In the genomic region with DNA sequence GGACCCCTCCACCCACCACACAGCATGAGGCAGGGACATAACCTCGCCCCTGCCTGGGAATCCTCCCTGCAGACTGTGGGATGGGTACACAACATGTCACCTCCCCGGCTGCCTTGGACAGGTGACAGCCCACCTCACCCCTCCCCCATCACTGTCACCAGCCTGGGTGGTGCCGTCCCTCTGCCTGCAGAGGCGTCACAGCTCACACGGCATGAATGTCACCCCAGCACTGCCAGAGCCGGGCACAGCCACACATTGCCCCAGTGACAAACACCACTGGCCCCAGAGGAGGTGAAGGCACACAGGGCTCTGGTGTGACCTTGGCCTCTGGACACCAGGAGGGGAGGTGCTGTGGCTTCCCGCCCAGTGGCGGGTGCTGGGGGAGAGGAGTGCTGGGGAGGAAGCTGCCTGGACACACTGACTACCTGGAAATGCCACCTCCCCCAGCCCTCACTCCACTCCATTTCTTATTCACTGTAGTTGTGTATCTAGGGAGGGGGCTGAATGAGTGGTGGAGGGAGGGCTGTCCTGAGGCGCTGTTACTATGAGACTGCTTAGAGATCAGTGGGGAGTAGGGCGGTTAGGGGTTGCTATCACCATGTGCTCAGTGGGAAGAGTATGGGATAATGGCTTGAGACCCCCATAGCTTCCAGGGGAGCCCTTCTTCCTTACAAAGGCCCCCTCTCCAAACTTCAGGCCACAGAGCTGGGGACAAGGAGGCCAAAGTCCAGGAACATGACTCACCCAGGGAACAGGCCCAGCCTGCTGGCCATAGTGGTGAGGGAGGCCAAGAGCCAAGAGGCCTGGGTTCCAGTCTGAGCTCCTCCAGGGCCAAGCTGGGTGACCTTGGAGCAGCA, we compare ENCODE assay signal across 8 cellular contexts. TPM values are rescaled to one million over a fixed set of nuclear protein-coding genes. Genes with fewer than 3 reads are reported as not detected.
DNase-seq lines count a peak whose midpoint lies in the region; ATAC-seq and TF ChIP-seq lines count a peak whose summit lies in the region.

No MANE protein-coding gene starts in this region.

- H3K9me2 ChIP-seq in hepatocyte (replicated peaks; ENCODE audit: insufficient read depth): no peaks in the 10 kb centered on the region

- H3K4me3 ChIP-seq in adipocyte (ENCODE audit: low read length) (peak overlapping the region; percentile 58), hepatocyte (no peak overlapping the region), skeletal muscle satellite cell (ENCODE audit: low read length) (peak overlapping the region; percentile 16)

- ATAC-seq in GM21367 (IDR thresholded peaks at IDR 0.05; ENCODE audit: unreplicated experiment) (no peak), HG02642 (IDR thresholded peaks at IDR 0.05; ENCODE audit: poor library complexity, unreplicated experiment) (no peak)

- H2AFZ ChIP-seq in hepatocyte: no peak overlapping the region

- peak overlapping the region; percentile 94 for H3K27ac ChIP-seq in hepatocyte

- H3K27me3 ChIP-seq in adipocyte (replicated peaks; ENCODE audit: control insufficient read depth, insufficient read depth, low read length): no peaks in the 10 kb centered on the region
- no peaks in the 10 kb centered on the region for H3K27me3 ChIP-seq in hepatocyte
- no peaks in the 10 kb centered on the region for H3K27me3 ChIP-seq in skeletal muscle satellite cell (ENCODE audit: control insufficient read depth, insufficient read depth, low read length)

- H3K36me3 ChIP-seq in adipocyte (ENCODE audit: control insufficient read depth, insufficient read depth, low read length, severe bottlenecking) (peaks cover 1% of the 10 kb centered on the region), hepatocyte (replicated peaks; ENCODE audit: insufficient read depth, low read depth) (no peaks in the 10 kb centered on the region), skeletal muscle satellite cell (ENCODE audit: insufficient read depth, low read length) (peaks cover 3% of the 10 kb centered on the region)

- H3K4me2 ChIP-seq in hepatocyte (peak overlapping the region; percentile 57), skeletal muscle satellite cell (ENCODE audit: low read length) (peak overlapping the region; percentile 57)

- WGBS in hepatocyte (ENCODE audit: low lambda C conversion rate, missing lambda C conversion rate): 69% methylated on average over 10 of the region's 10 CpGs

- TF ChIP-seq CTCF in hepatocyte (IDR thresholded peaks at IDR 0.05; ENCODE audit: poor library complexity): no peak

- no peaks in the 10 kb centered on the region for H3K9me3 ChIP-seq in adipocyte (ENCODE audit: control insufficient read depth, low read length)
- H3K9me3 ChIP-seq in hepatocyte (ENCODE audit: low read depth): no peaks in the 10 kb centered on the region
- H3K9me3 ChIP-seq in skeletal muscle satellite cell (replicated peaks; ENCODE audit: low read length): no peaks in the 10 kb centered on the region

- H4K20me1 ChIP-seq in hepatocyte (ENCODE audit: insufficient read depth, poor library complexity, severe bottlenecking): peaks cover 31% of the 10 kb centered on the region

- H3K9ac ChIP-seq in adipocyte (ENCODE audit: low read length) (peak overlapping the region; percentile 72), skeletal muscle satellite cell (ENCODE audit: low read depth, low read length) (peak overlapping the region; percentile 16)

- H3K4me1 ChIP-seq in adipocyte (ENCODE audit: control insufficient read depth, insufficient read depth, low read length) (peaks cover 79% of the 10 kb centered on the region), hepatocyte (ENCODE audit: insufficient read depth) (peaks cover 95% of the 10 kb centered on the region), skeletal muscle satellite cell (ENCODE audit: control insufficient read depth, insufficient read depth, low read length) (peaks cover 92% of the 10 kb centered on the region)

- H3K79me2 ChIP-seq in hepatocyte: peaks cover 92% of the 10 kb centered on the region

- DNase-seq in EH (ENCODE audit: low read depth): peak; percentile 72
- DNase-seq in adipocyte (ENCODE audit: low read depth): peak; percentile 68
- DNase-seq in hepatocyte (ENCODE audit: low spot score): peak; percentile 79
- DNase-seq in epidermal melanocyte (ENCODE audit: insufficient read length, low spot score): no peak
- DNase-seq in NCI-H524 (lab: John Stamatoyannopoulos, UW): no peak

RNA-seq across cellular contexts. Expression of gene AHDC1, which starts 40.3 kb away (rescaled TPM):
- 6.7 and 13.3 TPM in 2 replicates for total RNA-seq in hepatocyte
- polyA plus RNA-seq in hepatocyte: 12.2 and 14.4 TPM in 2 replicates
- 11.6 and 11.9 TPM in 2 replicates for total RNA-seq in skeletal muscle satellite cell (2012; rRNA removed)

Comparison
In these comparisons a context has a peak if more than half of its experiments do, and no peak if none do; other contexts are left out.
1. DNase-seq: peak in EH (single experiment), adipocyte (single experiment) and hepatocyte (single experiment); none in epidermal melanocyte (single experiment) and NCI-H524 (0 of 2).